Comparison of ENCODE assay signal across 1 cellular context in the genomic region with DNA sequence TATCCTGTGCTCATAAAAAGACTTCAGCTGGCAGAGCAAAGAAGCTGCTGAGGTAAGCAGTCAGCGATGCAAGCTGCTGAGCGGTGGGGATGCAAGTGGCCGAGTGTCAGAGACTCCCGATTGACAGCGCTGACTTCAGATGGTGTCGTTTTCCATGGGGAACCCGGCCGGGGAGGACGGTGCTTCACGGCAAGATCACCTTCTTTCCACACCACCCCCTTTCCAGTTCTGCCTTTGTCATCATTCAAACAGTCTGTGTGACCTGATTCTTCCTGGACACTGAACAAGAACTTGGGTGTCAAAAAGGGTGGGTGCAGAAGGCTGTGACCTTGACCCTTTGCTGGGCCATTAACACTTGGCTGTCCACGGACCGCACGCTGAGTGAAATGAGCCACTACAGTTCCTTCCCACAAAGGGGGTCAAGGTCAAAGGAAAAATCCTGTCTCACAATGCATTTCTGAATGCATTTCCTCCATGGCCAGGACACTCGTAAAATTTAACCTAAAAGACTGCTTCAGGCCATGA.
TF ChIP-seq lines count a peak whose summit lies in the region.

No MANE protein-coding gene starts in this region.

TF ChIP-seq in GM23338, 12 proteins besides CTCF, POLR2A, EP300 and RAD21 (continued from another document):
- TF ChIP-seq, protein P1, sequence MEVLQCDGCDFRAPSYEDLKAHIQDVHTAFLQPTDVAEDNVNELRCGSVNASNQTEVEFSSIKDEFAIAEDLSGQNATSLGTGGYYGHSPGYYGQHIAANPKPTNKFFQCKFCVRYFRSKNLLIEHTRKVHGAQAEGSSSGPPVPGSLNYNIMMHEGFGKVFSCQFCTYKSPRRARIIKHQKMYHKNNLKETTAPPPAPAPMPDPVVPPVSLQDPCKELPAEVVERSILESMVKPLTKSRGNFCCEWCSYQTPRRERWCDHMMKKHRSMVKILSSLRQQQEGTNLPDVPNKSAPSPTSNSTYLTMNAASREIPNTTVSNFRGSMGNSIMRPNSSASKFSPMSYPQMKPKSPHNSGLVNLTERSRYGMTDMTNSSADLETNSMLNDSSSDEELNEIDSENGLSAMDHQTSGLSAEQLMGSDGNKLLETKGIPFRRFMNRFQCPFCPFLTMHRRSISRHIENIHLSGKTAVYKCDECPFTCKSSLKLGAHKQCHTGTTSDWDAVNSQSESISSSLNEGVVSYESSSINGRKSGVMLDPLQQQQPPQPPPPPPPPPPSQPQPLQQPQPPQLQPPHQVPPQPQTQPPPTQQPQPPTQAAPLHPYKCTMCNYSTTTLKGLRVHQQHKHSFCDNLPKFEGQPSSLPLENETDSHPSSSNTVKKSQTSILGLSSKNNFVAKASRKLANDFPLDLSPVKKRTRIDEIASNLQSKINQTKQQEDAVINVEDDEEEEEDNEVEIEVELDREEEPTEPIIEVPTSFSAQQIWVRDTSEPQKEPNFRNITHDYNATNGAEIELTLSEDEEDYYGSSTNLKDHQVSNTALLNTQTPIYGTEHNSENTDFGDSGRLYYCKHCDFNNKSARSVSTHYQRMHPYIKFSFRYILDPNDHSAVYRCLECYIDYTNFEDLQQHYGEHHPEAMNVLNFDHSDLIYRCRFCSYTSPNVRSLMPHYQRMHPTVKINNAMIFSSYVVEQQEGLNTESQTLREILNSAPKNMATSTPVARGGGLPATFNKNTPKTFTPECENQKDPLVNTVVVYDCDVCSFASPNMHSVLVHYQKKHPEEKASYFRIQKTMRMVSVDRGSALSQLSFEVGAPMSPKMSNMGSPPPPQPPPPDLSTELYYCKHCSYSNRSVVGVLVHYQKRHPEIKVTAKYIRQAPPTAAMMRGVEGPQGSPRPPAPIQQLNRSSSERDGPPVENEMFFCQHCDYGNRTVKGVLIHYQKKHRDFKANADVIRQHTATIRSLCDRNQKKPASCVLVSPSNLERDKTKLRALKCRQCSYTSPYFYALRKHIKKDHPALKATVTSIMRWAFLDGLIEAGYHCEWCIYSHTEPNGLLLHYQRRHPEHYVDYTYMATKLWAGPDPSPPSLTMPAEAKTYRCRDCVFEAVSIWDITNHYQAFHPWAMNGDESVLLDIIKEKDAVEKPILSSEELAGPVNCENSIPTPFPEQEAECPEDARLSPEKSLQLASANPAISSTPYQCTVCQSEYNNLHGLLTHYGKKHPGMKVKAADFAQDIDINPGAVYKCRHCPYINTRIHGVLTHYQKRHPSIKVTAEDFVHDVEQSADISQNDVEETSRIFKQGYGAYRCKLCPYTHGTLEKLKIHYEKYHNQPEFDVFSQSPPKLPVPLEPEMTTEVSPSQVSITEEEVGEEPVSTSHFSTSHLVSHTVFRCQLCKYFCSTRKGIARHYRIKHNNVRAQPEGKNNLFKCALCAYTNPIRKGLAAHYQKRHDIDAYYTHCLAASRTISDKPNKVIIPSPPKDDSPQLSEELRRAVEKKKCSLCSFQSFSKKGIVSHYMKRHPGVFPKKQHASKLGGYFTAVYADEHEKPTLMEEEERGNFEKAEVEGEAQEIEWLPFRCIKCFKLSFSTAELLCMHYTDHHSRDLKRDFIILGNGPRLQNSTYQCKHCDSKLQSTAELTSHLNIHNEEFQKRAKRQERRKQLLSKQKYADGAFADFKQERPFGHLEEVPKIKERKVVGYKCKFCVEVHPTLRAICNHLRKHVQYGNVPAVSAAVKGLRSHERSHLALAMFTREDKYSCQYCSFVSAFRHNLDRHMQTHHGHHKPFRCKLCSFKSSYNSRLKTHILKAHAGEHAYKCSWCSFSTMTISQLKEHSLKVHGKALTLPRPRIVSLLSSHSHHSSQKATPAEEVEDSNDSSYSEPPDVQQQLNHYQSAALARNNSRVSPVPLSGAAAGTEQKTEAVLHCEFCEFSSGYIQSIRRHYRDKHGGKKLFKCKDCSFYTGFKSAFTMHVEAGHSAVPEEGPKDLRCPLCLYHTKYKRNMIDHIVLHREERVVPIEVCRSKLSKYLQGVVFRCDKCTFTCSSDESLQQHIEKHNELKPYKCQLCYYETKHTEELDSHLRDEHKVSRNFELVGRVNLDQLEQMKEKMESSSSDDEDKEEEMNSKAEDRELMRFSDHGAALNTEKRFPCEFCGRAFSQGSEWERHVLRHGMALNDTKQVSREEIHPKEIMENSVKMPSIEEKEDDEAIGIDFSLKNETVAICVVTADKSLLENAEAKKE (CRISPR knock-in tag; IDR thresholded peaks at IDR 0.05): no peak
- TF ChIP-seq, protein P2, sequence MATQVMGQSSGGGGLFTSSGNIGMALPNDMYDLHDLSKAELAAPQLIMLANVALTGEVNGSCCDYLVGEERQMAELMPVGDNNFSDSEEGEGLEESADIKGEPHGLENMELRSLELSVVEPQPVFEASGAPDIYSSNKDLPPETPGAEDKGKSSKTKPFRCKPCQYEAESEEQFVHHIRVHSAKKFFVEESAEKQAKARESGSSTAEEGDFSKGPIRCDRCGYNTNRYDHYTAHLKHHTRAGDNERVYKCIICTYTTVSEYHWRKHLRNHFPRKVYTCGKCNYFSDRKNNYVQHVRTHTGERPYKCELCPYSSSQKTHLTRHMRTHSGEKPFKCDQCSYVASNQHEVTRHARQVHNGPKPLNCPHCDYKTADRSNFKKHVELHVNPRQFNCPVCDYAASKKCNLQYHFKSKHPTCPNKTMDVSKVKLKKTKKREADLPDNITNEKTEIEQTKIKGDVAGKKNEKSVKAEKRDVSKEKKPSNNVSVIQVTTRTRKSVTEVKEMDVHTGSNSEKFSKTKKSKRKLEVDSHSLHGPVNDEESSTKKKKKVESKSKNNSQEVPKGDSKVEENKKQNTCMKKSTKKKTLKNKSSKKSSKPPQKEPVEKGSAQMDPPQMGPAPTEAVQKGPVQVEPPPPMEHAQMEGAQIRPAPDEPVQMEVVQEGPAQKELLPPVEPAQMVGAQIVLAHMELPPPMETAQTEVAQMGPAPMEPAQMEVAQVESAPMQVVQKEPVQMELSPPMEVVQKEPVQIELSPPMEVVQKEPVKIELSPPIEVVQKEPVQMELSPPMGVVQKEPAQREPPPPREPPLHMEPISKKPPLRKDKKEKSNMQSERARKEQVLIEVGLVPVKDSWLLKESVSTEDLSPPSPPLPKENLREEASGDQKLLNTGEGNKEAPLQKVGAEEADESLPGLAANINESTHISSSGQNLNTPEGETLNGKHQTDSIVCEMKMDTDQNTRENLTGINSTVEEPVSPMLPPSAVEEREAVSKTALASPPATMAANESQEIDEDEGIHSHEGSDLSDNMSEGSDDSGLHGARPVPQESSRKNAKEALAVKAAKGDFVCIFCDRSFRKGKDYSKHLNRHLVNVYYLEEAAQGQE (IDR thresholded peaks at IDR 0.05; ENCODE audit: unreplicated experiment): no peak
TF ChIP-seq in GM23338: peak in this region for 1.
